ENCODE assay signal across 1 cellular context in genomic region chr2:43168016-43168369, GRCh38.
TF ChIP-seq lines count a peak whose summit lies in the region.

No MANE protein-coding gene starts in this region.

TF ChIP-seq in H1, 55 proteins besides CTCF, POLR2A, EP300 and RAD21:
- TF ChIP-seq TCF12 (IDR thresholded peaks at IDR 0.05; ENCODE audit: low read depth, low read length) (no peak), SRF (IDR thresholded peaks at IDR 0.05; ENCODE audit: low read depth, low read length) (no peak), JUND (IDR thresholded peaks at IDR 0.05; ENCODE audit: low read length) (no peak), RXRA (IDR thresholded peaks at IDR 0.05; ENCODE audit: insufficient read depth, low read depth, low read length) (no peak), ZNF274 (IDR thresholded peaks at IDR 0.05; ENCODE audit: borderline replicate concordance, extremely low read depth, low read length) (no peak), TAF1 (IDR thresholded peaks at IDR 0.05; ENCODE audit: low read depth, low read length) (no peak), HDAC2 (IDR thresholded peaks at IDR 0.05; ENCODE audit: borderline replicate concordance in 1 of 2, low read depth in 2 of 2, low read length in 2 of 2) (no peak), SIX5 (IDR thresholded peaks at IDR 0.05; ENCODE audit: low read depth, low read length) (no peak), GABPA (IDR thresholded peaks at IDR 0.05; ENCODE audit: borderline replicate concordance, insufficient read depth, low read length) (no peak), JUN (IDR thresholded peaks at IDR 0.05; ENCODE audit: low read depth, low read length) (no peak), KDM4A (IDR thresholded peaks at IDR 0.05; ENCODE audit: low read depth, low read length, severe bottlenecking) (no peak), HDAC6 (IDR thresholded peaks at IDR 0.05; ENCODE audit: low read depth, low read length) (no peak), FOSL1 (IDR thresholded peaks at IDR 0.05; ENCODE audit: insufficient read depth, low read depth, low read length) (no peak), EGR1 (IDR thresholded peaks at IDR 0.05; ENCODE audit: borderline replicate concordance, low read depth, low read length) (no peak), TEAD4 (IDR thresholded peaks at IDR 0.05; ENCODE audit: low read depth, low read length) (no peak), MAFK (IDR thresholded peaks at IDR 0.05; ENCODE audit: low read depth, low read length) (no peak)
